1 cellular context compared by ENCODE assay signal in genomic region chr17:42117397-42118125, GRCh38.
A peak's percentile ranks its signal among the peaks of the same experiment; 100 is the strongest.
TF ChIP-seq lines count a peak whose summit lies in the region.

No MANE protein-coding gene starts in this region.

TF ChIP-seq in HepG2, 621 proteins besides CTCF, POLR2A, EP300 and RAD21:
- TF ChIP-seq ATM (IDR thresholded peaks at IDR 0.05; ENCODE audit: borderline replicate concordance) (no peak), GFI1 (CRISPR knock-in tag; IDR thresholded peaks at IDR 0.05; ENCODE audit: borderline replicate concordance) (no peak), RBFOX2 (IDR thresholded peaks at IDR 0.05; ENCODE audit: low read depth, low read length) (peak; percentile 49), MAFG (CRISPR knock-in tag; IDR thresholded peaks at IDR 0.05) (no peak), CEBPZ (IDR thresholded peaks at IDR 0.05; ENCODE audit: low read length) (no peak), FOXP4 (CRISPR knock-in tag; IDR thresholded peaks at IDR 0.05) (no peak), RNF2 (conservative IDR thresholded peaks at IDR 0.05; ENCODE audit: low read depth) (no peak)
TF ChIP-seq in HepG2: peak in this region for 1.
